In the genomic region with DNA sequence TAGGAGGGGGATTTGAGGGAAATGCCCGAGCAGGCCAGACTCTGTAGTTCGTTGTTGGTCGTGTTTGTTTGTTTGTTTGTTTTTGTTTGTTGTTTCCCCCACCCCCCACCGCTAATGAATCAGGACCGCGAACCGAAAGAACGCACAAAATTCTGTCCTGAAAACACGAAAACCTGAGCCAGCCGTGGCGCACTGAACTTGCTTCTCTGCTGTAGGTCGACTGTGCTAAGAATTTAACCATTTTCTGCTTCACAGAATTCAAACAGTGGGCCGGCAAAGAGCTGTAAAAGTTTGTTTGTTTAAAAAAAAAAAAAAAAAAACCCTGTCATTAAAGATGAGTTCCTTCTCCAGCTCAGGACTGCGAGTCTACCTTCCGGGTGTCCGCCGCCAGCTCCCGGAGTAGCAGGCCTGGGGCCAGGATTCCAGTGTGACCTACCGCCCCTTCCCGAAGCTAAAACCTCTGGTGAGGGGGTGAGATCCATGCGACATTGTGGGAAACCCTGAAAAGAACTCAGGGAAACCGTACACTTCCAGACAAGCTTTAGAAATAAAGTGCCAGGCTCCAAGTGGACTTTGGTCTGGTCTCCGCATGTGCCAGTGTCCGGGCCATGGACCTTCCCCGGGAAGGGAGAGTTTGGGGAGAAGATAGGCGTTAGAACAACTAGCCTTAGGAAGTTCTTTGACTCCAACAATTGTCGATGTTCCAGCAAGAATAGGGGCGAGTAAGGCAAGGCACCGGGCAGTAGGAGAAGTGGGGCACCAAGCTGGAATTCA, we compare ENCODE assay signal across 1 cellular context.
TF ChIP-seq lines count a peak whose summit lies in the region.

No MANE protein-coding gene starts in this region.

TF ChIP-seq in WTC11, 78 proteins besides CTCF, POLR2A, EP300 and RAD21:
- TF ChIP-seq FOXP4 (CRISPR knock-in tag; IDR thresholded peaks at IDR 0.05) (no peak), SMAD4 (CRISPR knock-in tag; IDR thresholded peaks at IDR 0.05) (no peak), ATF3 (CRISPR knock-in tag; conservative IDR thresholded peaks at IDR 0.05) (no peak), ZBTB21 (CRISPR knock-in tag; IDR thresholded peaks at IDR 0.05; ENCODE audit: borderline replicate concordance) (no peak), USF2 (CRISPR knock-in tag; IDR thresholded peaks at IDR 0.05) (no peak), ZNF416 (CRISPR knock-in tag; IDR thresholded peaks at IDR 0.05) (no peak), GRHL2 (CRISPR knock-in tag; IDR thresholded peaks at IDR 0.05; ENCODE audit: insufficient replicate concordance, severe bottlenecking) (no peak), FOXK1 (CRISPR knock-in tag; IDR thresholded peaks at IDR 0.05) (no peak), ZNF671 (CRISPR knock-in tag; IDR thresholded peaks at IDR 0.05) (no peak), TEAD1 (CRISPR knock-in tag; IDR thresholded peaks at IDR 0.05) (no peak), ATF1 (CRISPR knock-in tag; IDR thresholded peaks at IDR 0.05) (no peak), ELF4 (CRISPR knock-in tag; IDR thresholded peaks at IDR 0.05; ENCODE audit: low read depth) (no peak), NR3C1 (CRISPR knock-in tag; conservative IDR thresholded peaks at IDR 0.05; ENCODE audit: low read depth) (no peak), ZNF263 (CRISPR knock-in tag; IDR thresholded peaks at IDR 0.05; ENCODE audit: low read depth) (no peak), AFF4 (CRISPR knock-in tag; IDR thresholded peaks at IDR 0.05; ENCODE audit: borderline replicate concordance) (no peak), SMAD3 (CRISPR knock-in tag; IDR thresholded peaks at IDR 0.05; ENCODE audit: borderline replicate concordance) (no peak), OVOL2 (CRISPR knock-in tag; IDR thresholded peaks at IDR 0.05; ENCODE audit: borderline replicate concordance) (no peak)
- TF ChIP-seq, protein P1, sequence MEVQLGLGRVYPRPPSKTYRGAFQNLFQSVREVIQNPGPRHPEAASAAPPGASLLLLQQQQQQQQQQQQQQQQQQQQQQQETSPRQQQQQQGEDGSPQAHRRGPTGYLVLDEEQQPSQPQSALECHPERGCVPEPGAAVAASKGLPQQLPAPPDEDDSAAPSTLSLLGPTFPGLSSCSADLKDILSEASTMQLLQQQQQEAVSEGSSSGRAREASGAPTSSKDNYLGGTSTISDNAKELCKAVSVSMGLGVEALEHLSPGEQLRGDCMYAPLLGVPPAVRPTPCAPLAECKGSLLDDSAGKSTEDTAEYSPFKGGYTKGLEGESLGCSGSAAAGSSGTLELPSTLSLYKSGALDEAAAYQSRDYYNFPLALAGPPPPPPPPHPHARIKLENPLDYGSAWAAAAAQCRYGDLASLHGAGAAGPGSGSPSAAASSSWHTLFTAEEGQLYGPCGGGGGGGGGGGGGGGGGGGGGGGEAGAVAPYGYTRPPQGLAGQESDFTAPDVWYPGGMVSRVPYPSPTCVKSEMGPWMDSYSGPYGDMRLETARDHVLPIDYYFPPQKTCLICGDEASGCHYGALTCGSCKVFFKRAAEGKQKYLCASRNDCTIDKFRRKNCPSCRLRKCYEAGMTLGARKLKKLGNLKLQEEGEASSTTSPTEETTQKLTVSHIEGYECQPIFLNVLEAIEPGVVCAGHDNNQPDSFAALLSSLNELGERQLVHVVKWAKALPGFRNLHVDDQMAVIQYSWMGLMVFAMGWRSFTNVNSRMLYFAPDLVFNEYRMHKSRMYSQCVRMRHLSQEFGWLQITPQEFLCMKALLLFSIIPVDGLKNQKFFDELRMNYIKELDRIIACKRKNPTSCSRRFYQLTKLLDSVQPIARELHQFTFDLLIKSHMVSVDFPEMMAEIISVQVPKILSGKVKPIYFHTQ (CRISPR knock-in tag; IDR thresholded peaks at IDR 0.05): no peak
- TF ChIP-seq, protein P2, sequence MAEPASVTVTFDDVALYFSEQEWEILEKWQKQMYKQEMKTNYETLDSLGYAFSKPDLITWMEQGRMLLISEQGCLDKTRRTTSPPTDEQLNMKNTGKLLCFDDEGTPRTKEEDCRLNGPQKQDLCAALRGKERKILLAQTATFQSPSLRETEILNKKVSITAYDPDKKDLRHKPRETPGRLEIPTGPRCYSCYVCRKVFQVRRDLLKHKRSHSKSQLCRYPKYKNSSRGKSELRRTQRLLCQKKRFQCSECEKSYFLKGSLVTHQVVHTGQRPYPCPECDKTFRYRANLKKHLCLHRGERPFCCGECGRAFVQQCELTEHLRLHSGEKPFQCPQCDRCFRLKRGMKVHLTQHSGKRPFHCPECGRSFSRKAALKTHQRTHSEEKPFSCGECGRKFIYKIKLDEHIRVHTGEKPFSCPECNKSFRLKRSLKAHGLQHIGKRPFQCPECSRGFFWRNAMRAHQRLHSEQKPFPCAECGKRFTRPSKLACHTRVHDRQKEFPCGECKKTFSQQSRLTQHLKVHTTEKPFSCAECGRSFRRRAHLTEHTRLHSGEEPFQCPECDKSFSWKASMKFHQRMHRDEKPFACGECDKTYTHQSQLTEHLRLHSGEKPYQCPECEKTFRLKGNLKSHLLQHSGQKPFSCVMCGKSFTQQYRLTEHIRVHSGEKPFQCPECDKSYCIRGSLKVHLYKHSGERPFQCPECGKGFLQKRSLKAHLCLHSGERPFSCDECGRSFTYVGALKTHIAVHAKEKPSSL (CRISPR knock-in tag; conservative IDR thresholded peaks at IDR 0.05): no peak
